In the genomic region with DNA sequence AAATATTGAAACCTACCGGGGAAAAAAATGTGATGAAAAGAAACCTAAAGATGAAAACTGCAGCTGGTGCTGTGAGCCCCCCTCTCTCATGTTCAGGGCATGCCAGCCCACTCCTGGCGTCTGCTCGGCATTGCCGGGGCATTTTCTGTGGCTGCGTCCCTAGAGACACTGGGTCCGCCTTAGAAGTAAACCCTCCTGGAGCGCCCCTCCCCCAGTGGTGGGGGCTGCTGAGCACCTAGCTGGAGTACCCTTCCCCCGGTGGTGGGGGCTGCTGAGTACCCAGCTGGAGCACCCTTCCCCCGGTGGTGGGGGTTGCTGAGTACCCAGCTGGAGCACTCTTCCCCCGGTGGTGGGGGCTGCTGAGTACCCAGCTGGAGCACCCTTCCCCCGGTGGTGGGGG, we compare ENCODE assay signal across 1 cellular context.
TF ChIP-seq lines count a peak whose summit lies in the region.

No MANE protein-coding gene starts in this region.

TF ChIP-seq in WTC11, 78 proteins besides CTCF, POLR2A, EP300 and RAD21 (continued from another document):
- TF ChIP-seq, protein P1, sequence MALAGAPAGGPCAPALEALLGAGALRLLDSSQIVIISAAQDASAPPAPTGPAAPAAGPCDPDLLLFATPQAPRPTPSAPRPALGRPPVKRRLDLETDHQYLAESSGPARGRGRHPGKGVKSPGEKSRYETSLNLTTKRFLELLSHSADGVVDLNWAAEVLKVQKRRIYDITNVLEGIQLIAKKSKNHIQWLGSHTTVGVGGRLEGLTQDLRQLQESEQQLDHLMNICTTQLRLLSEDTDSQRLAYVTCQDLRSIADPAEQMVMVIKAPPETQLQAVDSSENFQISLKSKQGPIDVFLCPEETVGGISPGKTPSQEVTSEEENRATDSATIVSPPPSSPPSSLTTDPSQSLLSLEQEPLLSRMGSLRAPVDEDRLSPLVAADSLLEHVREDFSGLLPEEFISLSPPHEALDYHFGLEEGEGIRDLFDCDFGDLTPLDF (CRISPR knock-in tag; IDR thresholded peaks at IDR 0.05) = no peak
- TF ChIP-seq FOXP1 (CRISPR knock-in tag; IDR thresholded peaks at IDR 0.05; ENCODE audit: borderline replicate concordance) = no peak
- TF ChIP-seq JAZF1 (CRISPR knock-in tag; IDR thresholded peaks at IDR 0.05) = no peak
- TF ChIP-seq FOXK1 (CRISPR knock-in tag; IDR thresholded peaks at IDR 0.05) = no peak
- TF ChIP-seq, protein P2, sequence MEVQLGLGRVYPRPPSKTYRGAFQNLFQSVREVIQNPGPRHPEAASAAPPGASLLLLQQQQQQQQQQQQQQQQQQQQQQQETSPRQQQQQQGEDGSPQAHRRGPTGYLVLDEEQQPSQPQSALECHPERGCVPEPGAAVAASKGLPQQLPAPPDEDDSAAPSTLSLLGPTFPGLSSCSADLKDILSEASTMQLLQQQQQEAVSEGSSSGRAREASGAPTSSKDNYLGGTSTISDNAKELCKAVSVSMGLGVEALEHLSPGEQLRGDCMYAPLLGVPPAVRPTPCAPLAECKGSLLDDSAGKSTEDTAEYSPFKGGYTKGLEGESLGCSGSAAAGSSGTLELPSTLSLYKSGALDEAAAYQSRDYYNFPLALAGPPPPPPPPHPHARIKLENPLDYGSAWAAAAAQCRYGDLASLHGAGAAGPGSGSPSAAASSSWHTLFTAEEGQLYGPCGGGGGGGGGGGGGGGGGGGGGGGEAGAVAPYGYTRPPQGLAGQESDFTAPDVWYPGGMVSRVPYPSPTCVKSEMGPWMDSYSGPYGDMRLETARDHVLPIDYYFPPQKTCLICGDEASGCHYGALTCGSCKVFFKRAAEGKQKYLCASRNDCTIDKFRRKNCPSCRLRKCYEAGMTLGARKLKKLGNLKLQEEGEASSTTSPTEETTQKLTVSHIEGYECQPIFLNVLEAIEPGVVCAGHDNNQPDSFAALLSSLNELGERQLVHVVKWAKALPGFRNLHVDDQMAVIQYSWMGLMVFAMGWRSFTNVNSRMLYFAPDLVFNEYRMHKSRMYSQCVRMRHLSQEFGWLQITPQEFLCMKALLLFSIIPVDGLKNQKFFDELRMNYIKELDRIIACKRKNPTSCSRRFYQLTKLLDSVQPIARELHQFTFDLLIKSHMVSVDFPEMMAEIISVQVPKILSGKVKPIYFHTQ (CRISPR knock-in tag; IDR thresholded peaks at IDR 0.05) = no peak
- no peak for TF ChIP-seq HMGA2 (CRISPR knock-in tag; IDR thresholded peaks at IDR 0.05)
- TF ChIP-seq, protein P3, sequence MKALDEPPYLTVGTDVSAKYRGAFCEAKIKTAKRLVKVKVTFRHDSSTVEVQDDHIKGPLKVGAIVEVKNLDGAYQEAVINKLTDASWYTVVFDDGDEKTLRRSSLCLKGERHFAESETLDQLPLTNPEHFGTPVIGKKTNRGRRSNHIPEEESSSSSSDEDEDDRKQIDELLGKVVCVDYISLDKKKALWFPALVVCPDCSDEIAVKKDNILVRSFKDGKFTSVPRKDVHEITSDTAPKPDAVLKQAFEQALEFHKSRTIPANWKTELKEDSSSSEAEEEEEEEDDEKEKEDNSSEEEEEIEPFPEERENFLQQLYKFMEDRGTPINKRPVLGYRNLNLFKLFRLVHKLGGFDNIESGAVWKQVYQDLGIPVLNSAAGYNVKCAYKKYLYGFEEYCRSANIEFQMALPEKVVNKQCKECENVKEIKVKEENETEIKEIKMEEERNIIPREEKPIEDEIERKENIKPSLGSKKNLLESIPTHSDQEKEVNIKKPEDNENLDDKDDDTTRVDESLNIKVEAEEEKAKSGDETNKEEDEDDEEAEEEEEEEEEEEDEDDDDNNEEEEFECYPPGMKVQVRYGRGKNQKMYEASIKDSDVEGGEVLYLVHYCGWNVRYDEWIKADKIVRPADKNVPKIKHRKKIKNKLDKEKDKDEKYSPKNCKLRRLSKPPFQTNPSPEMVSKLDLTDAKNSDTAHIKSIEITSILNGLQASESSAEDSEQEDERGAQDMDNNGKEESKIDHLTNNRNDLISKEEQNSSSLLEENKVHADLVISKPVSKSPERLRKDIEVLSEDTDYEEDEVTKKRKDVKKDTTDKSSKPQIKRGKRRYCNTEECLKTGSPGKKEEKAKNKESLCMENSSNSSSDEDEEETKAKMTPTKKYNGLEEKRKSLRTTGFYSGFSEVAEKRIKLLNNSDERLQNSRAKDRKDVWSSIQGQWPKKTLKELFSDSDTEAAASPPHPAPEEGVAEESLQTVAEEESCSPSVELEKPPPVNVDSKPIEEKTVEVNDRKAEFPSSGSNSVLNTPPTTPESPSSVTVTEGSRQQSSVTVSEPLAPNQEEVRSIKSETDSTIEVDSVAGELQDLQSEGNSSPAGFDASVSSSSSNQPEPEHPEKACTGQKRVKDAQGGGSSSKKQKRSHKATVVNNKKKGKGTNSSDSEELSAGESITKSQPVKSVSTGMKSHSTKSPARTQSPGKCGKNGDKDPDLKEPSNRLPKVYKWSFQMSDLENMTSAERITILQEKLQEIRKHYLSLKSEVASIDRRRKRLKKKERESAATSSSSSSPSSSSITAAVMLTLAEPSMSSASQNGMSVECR (CRISPR knock-in tag; IDR thresholded peaks at IDR 0.05; ENCODE audit: borderline replicate concordance) = no peak
- no peak for TF ChIP-seq CREB1 (CRISPR knock-in tag; IDR thresholded peaks at IDR 0.05)
TF ChIP-seq in WTC11: peak in this region for 0.
